8 cellular contexts compared by ENCODE assay signal in the genomic region with DNA sequence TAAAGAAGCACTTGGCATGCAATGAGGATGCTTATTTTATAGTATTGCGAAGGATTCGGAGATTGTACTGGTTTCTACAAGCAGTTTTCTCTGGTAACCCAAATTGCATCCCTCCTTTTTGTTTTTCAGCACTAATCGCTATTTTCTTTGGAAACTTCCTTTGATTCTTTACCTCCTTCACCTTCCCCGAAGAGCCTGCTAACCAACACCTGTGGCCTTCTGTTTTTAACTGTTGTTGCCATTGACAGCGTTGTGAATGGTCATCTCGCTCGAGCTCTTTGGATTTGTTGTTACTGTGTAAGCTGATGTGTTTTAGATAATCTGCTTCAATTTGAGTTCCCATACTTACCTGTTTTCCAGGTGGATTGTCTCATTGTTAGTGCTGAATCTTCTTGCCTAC. TPM values are rescaled to one million over a fixed set of nuclear protein-coding genes. Genes with fewer than 3 reads are reported as not detected.
DNase-seq lines count a peak whose midpoint lies in the region; ATAC-seq and TF ChIP-seq lines count a peak whose summit lies in the region.

No MANE protein-coding gene starts in this region.

- peak overlapping the region; percentile 12 for H2BK5ac ChIP-seq in IMR-90 (ENCODE audit: low read depth, low read length, poor library complexity, severe bottlenecking)

- H3K9me1 ChIP-seq in IMR-90 (ENCODE audit: insufficient read depth, low read length): peaks cover 7% of the 10 kb centered on the region

- H3K27me3 ChIP-seq in IMR-90 (ENCODE audit: control insufficient read depth, insufficient read depth, low read length) (no peaks in the 10 kb centered on the region), mucosa of rectum (ENCODE audit: control insufficient read depth in 2 of 2, insufficient read depth in 2 of 2, low read length in 2 of 2) (no peaks in the 10 kb centered on the region)

- no peak overlapping the region for H2AK5ac ChIP-seq in IMR-90 (ENCODE audit: low read depth, low read length)

- TF ChIP-seq POLR2A in IMR-90 (IDR thresholded peaks at IDR 0.05; ENCODE audit: low read depth, low read length): no peak

- H3K27ac ChIP-seq in IMR-90 (ENCODE audit: insufficient read depth, low read length) (peak overlapping the region; percentile 84; the same call in 1 of the 2 replicates), mucosa of rectum (ENCODE audit: low read depth in 2 of 2, low read length in 2 of 2) (no peak overlapping the region)

- H2AK9ac ChIP-seq in IMR-90 (replicated peaks; ENCODE audit: low read depth, low read length, poor library complexity): no peak overlapping the region

- in situ Hi-C loops in IMR-90 (cut with MboI; ENCODE audit: low sequenced_read_pairs): no loop called here

- no peak overlapping the region for H2BK20ac ChIP-seq in IMR-90 (ENCODE audit: low read depth, low read length)

- H3K9ac ChIP-seq in IMR-90 (ENCODE audit: low read depth, low read length): peak overlapping the region; percentile 74
- peak overlapping the region; percentile 73 to 86 for H3K9ac ChIP-seq in mucosa of rectum (ENCODE audit: low read depth in 1 of 2, low read length in 2 of 2)

- H3K23ac ChIP-seq in IMR-90 (ENCODE audit: low read depth, low read length): peak overlapping the region; percentile 81

- dilution Hi-C loops in IMR-90 (cut with HindIII; ENCODE audit: low sequenced_read_pairs, unreplicated experiment): no loop called here

- H3K4me1 ChIP-seq in IMR-90 (ENCODE audit: control insufficient read depth, insufficient read depth, low read length) (peaks cover 9% of the 10 kb centered on the region), mucosa of rectum (ENCODE audit: control insufficient read depth in 2 of 2, insufficient read depth in 2 of 2, low read length in 2 of 2) (peaks cover 11 to 19% of the 10 kb centered on the region in 2 donors)

- ATAC-seq in IMR-90 (ENCODE audit: low read depth): no peak

- no peak overlapping the region for H2BK15ac ChIP-seq in IMR-90 (ENCODE audit: low read depth, low read length)

- no peak for TF ChIP-seq RAD21 in IMR-90 (IDR thresholded peaks at IDR 0.05; ENCODE audit: low read length)

- H4K8ac ChIP-seq in IMR-90 (ENCODE audit: low read depth in 2 of 2, low read length in 2 of 2): no peak overlapping the region

- DNase-seq in AG04449 (ENCODE audit: low read depth, low spot score) (no peak), IMR-90 (no peak), cardiac fibroblast (ENCODE audit: low read depth in 2 of 2) (no peak), activated gamma-delta T cell treated with Interleukin-2 at 50 U/mL for 16 hours (no peak), HuH-7 (ENCODE audit: low spot score) (no peak), NCI-H446 treated with DMSO at 0.1 percent for 48 hours (lab: John Stamatoyannopoulos, UW) (no peak)
- no peak for DNase-seq in central memory CD4-positive, alpha-beta T cell

- no peak overlapping the region for H2BK120ac ChIP-seq in IMR-90 (ENCODE audit: low read depth, low read length)

- no peak overlapping the region for H2AFZ ChIP-seq in IMR-90 (replicated peaks; ENCODE audit: low read length, poor library complexity)

- H3K79me1 ChIP-seq in IMR-90 (ENCODE audit: low read depth in 1 of 2, low read length in 2 of 2): peaks cover 24 to 43% of the 10 kb centered on the region in 2 experiments

- H3K14ac ChIP-seq in IMR-90 (replicated peaks; ENCODE audit: low read depth, low read length): peak overlapping the region; percentile 76; the same call in 1 of the 2 replicates

- CTCF ChIA-PET in AG04449 (lab: Yijun Ruan, JAX): interaction anchor here (0.7 to 1.1 kb wide), 3 partner anchors 25 to 202 kb away, joined by 3 read pairs; no protein-coding TSS in a partner anchor
- CTCF ChIA-PET in IMR-90 (lab: Yijun Ruan, JAX): no interaction called here

- H3K9me3 ChIP-seq in IMR-90 (ENCODE audit: control insufficient read depth, insufficient read depth, low read length) (no peaks in the 10 kb centered on the region), mucosa of rectum (ENCODE audit: control insufficient read depth in 2 of 2, low read length in 2 of 2) (no peaks in the 10 kb centered on the region)

- no peak overlapping the region for H3K4ac ChIP-seq in IMR-90 (ENCODE audit: low read depth, low read length)

- peak overlapping the region; percentile 81 for H3K4me2 ChIP-seq in IMR-90 (ENCODE audit: low read depth, low read length)

- POLR2A ChIA-PET in AG04449 (lab: Yijun Ruan, JAX): no interaction called here
- POLR2A ChIA-PET in IMR-90 (lab: Charles Lee; ENCODE audit: unreplicated experiment): no interaction called here

- no peak overlapping the region for H3K56ac ChIP-seq in IMR-90 (ENCODE audit: extremely low read depth, insufficient read depth, low read length)

- TF ChIP-seq CTCF in AG04449 (IDR thresholded peaks at IDR 0.05; ENCODE audit: insufficient read depth, low read length, missing control alignments): no peak
- TF ChIP-seq CTCF in IMR-90 (conservative IDR thresholded peaks at IDR 0.05; ENCODE audit: low read depth, low read length): no peak
- no peak for TF ChIP-seq CTCF in cardiac fibroblast (IDR thresholded peaks at IDR 0.05; ENCODE audit: low read depth, low read length)

- peaks cover 29% of the 10 kb centered on the region for H4K20me1 ChIP-seq in IMR-90 (ENCODE audit: insufficient read depth, low read length)

- H4K5ac ChIP-seq in IMR-90 (ENCODE audit: low read depth, low read length): no peak overlapping the region

- intact Hi-C loops in IMR-90 (cut with micrococcal nuclease): loop anchor here (2.0 kb wide), 2 partner anchors 62 to 112 kb away; no protein-coding TSS in a partner anchor

- no CpG with 5 or more reads among the region's 7 CpGs for WGBS in IMR-90 (ENCODE audit: extremely low coverage in 2 of 2, insufficient read length in 1 of 2), 2 experiments

- H4K91ac ChIP-seq in IMR-90 (ENCODE audit: insufficient read depth, low read depth, low read length): no peak overlapping the region

- H3K18ac ChIP-seq in IMR-90 (ENCODE audit: low read depth, low read length): no peak overlapping the region

- H3K4me3 ChIP-seq in AG04449 (ENCODE audit: low read depth, low read length) (peak overlapping the region; percentile 88), IMR-90 (ENCODE audit: insufficient read depth, low read depth, low read length) (peak overlapping the region; percentile 90), cardiac fibroblast (replicated peaks in 1 of 2; ENCODE audit: low read depth in 2 of 2, low read length in 2 of 2) (peak overlapping the region; percentile 90 to 95), mucosa of rectum (ENCODE audit: low read length in 2 of 2) (peak overlapping the region; percentile 79 to 85)

- H3K36me3 ChIP-seq in IMR-90 (ENCODE audit: control insufficient read depth, insufficient read depth, low read length) (peaks cover 6% of the 10 kb centered on the region), mucosa of rectum (ENCODE audit: control insufficient read depth in 2 of 2, insufficient read depth in 2 of 2, low read length in 2 of 2) (no peaks in the 10 kb centered on the region)

- BruUV-seq in IMR-90 (replicated peaks; lab: Mats Ljungman, UMichigan): no TSS peak

TF ChIP-seq in IMR-90, 13 proteins besides CTCF, POLR2A, EP300 and RAD21:
- TF ChIP-seq CHD1 (IDR thresholded peaks at IDR 0.05; ENCODE audit: low read depth, low read length) (no peak), MAFK (IDR thresholded peaks at IDR 0.05; ENCODE audit: low read depth, low read length) (no peak), BHLHE40 (IDR thresholded peaks at IDR 0.05; ENCODE audit: low read depth, low read length) (no peak), RCOR1 (IDR thresholded peaks at IDR 0.05; ENCODE audit: insufficient replicate concordance, low read length) (no peak), MXI1 (IDR thresholded peaks at IDR 0.05; ENCODE audit: borderline replicate concordance, low read depth, low read length) (no peak)
- TF ChIP-seq, protein P1, sequence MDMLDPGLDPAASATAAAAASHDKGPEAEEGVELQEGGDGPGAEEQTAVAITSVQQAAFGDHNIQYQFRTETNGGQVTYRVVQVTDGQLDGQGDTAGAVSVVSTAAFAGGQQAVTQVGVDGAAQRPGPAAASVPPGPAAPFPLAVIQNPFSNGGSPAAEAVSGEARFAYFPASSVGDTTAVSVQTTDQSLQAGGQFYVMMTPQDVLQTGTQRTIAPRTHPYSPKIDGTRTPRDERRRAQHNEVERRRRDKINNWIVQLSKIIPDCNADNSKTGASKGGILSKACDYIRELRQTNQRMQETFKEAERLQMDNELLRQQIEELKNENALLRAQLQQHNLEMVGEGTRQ (IDR thresholded peaks at IDR 0.05; ENCODE audit: low read depth, low read length): no peak
- TF ChIP-seq, protein P2, sequence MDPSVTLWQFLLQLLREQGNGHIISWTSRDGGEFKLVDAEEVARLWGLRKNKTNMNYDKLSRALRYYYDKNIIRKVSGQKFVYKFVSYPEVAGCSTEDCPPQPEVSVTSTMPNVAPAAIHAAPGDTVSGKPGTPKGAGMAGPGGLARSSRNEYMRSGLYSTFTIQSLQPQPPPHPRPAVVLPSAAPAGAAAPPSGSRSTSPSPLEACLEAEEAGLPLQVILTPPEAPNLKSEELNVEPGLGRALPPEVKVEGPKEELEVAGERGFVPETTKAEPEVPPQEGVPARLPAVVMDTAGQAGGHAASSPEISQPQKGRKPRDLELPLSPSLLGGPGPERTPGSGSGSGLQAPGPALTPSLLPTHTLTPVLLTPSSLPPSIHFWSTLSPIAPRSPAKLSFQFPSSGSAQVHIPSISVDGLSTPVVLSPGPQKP (IDR thresholded peaks at IDR 0.05; ENCODE audit: borderline replicate concordance, low read depth, low read length): no peak

RNA-seq across cellular contexts. Expression of a gene that starts 1.1 kb away (rescaled TPM):
- total RNA-seq in IMR-90 (2012; rRNA removed): 10.8 and 14.2 TPM in 2 replicates
- 6.9 and 9.7 TPM in 2 replicates for polyA plus RNA-seq in IMR-90 (2012; rRNA removed)
- polyA plus RNA-seq in IMR-90 (2012; cell fraction: cytosol; rRNA removed): 1.8 and 6.5 TPM in 2 replicates
- 10.6 and 12.1 TPM in 2 replicates for polyA plus RNA-seq in IMR-90 (2012; cell fraction: nucleus; rRNA removed; ENCODE audit: low replicate concordance)
